Comparison of ENCODE assay signal across 26 cellular contexts in the genomic region with DNA sequence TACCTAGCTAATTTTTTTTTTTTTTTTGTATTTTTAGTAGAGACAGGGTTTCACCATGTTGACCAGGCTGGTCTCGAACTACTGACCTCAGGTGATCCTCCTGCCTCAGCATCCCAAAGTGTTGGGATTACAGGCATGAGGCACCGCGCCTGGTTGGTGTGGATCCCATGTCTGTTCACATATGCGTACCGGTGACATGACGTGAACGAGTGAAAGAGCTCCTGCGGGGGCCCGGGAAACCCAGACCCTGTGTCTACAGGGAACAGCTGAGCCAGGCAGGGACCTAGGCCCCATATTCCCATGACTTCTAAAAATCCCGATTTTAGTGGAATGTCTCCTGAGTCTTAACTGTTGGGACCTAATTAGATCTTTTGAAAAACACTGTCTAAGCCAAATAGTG. TPM values are rescaled to one million over a fixed set of nuclear protein-coding genes. Genes with fewer than 3 reads are reported as not detected.
"Had no signal": no experiment of that assay in that cellular context is flagged by ENCODE, and none has a peak within 500 bp of the region (broad histone marks: within the 10 kb centered on the region; RNA-seq: fewer than 3 reads in every experiment).

No MANE protein-coding gene starts in this region.

- H3K4me3 ChIP-seq: pancreas, psoas muscle, right lobe of liver, skin epidermis, smooth muscle cell, stomach, thoracic aorta, thyroid gland, tibial nerve, upper lobe of left lung, vagina had no signal

- H3K4me3 Mint-ChIP-seq: naive thymus-derived CD4-positive, alpha-beta T cell; natural killer cell; nephron; stimulated activated effector memory CD8-positive, alpha-beta T cell treated with anti-CD3 and anti-CD28 coated beads, Interleukin-12 subunit alpha, Interleukin-12 subunit beta, amount 100 ng/mL, for 72 hours; stimulated activated naive B cell treated with anti-CD40 and anti-IgM and Interleukin-4, amounts not matched to agents 10 μg/mL and 1 μg/mL and 100 μg/mL, for 72 hours; stimulated activated naive CD8-positive, alpha-beta T cell treated with anti-CD3 and anti-CD28 coated beads, Interleukin-15, Interleukin-2, amounts not matched to agents 100 ng/mL and 50 ng/mL, for 24 hours had no signal

- H3K27me3 ChIP-seq: pancreas, right lobe of liver, thyroid gland, tibial nerve, upper lobe of left lung, vagina had no signal

- H3K36me3 Mint-ChIP-seq: naive thymus-derived CD4-positive, alpha-beta T cell; natural killer cell; stimulated activated effector memory CD8-positive, alpha-beta T cell treated with anti-CD3 and anti-CD28 coated beads, Interleukin-12 subunit alpha, Interleukin-12 subunit beta, amount 100 ng/mL, for 72 hours; stimulated activated naive B cell treated with anti-CD40 and anti-IgM and Interleukin-4, amounts not matched to agents 10 μg/mL and 1 μg/mL and 100 μg/mL, for 72 hours had no signal

- H3K4me1 Mint-ChIP-seq: naive thymus-derived CD4-positive, alpha-beta T cell; natural killer cell; stimulated activated effector memory CD8-positive, alpha-beta T cell treated with anti-CD3 and anti-CD28 coated beads, Interleukin-12 subunit alpha, Interleukin-12 subunit beta, amount 100 ng/mL, for 72 hours; stimulated activated naive B cell treated with anti-CD40 and anti-IgM and Interleukin-4, amounts not matched to agents 10 μg/mL and 1 μg/mL and 100 μg/mL, for 72 hours had no signal

- H3K27ac ChIP-seq: neutrophil, pancreas, psoas muscle, right lobe of liver, skin epidermis, stomach, thoracic aorta, thyroid gland, tibial nerve, upper lobe of left lung, vagina had no signal

- H3K4me2 ChIP-seq: smooth muscle cell had no signal

- H3K9me3 Mint-ChIP-seq: naive thymus-derived CD4-positive, alpha-beta T cell; natural killer cell; nephron; stimulated activated effector memory CD8-positive, alpha-beta T cell treated with anti-CD3 and anti-CD28 coated beads, Interleukin-12 subunit alpha, Interleukin-12 subunit beta, amount 100 ng/mL, for 72 hours; stimulated activated naive B cell treated with anti-CD40 and anti-IgM and Interleukin-4, amounts not matched to agents 10 μg/mL and 1 μg/mL and 100 μg/mL, for 72 hours; stimulated activated naive CD8-positive, alpha-beta T cell treated with anti-CD3 and anti-CD28 coated beads, Interleukin-15, Interleukin-2, amounts not matched to agents 100 ng/mL and 50 ng/mL, for 24 hours had no signal

- H3K9me3 ChIP-seq: neutrophil, pancreas, psoas muscle, right lobe of liver, stomach, thoracic aorta, thyroid gland, tibial nerve, upper lobe of left lung, vagina had no signal

- H3K36me3 ChIP-seq: neutrophil, pancreas, right lobe of liver, stomach, thoracic aorta, thyroid gland, tibial nerve, upper lobe of left lung, vagina had no signal

- H3K27ac Mint-ChIP-seq: naive thymus-derived CD4-positive, alpha-beta T cell; natural killer cell; nephron; progenitor cell of endocrine pancreas; stimulated activated effector memory CD8-positive, alpha-beta T cell treated with anti-CD3 and anti-CD28 coated beads, Interleukin-12 subunit alpha, Interleukin-12 subunit beta, amount 100 ng/mL, for 72 hours; stimulated activated naive CD8-positive, alpha-beta T cell treated with anti-CD3 and anti-CD28 coated beads, Interleukin-15, Interleukin-2, amounts not matched to agents 100 ng/mL and 50 ng/mL, for 24 hours had no signal

- DNase-seq: naive thymus-derived CD4-positive, alpha-beta T cell; natural killer cell; nucleus accumbens; psoas muscle; stimulated activated CD4-positive, alpha-beta T cell treated with anti-CD3 and anti-CD28 coated beads, Interleukin-15, amount 100 ng/mL, for 24 hours; stimulated activated CD4-positive, alpha-beta T cell treated with anti-CD3 and anti-CD28 coated beads, Interleukin-2, amount 100 ng/mL, for 24 hours; stimulated activated CD4-positive, alpha-beta T cell treated with anti-CD3 and anti-CD28 coated beads, Interleukin-2, amount 100 ng/mL, for 48 hours; stimulated activated CD4-positive, alpha-beta T cell treated with anti-CD3 and anti-CD28 coated beads, Interleukin-4, amount 100 ng/mL, for 24 hours; stimulated activated naive B cell treated with anti-CD40 and anti-IgM and Interleukin-4, amounts not matched to agents 10 μg/mL and 1 μg/mL and 100 μg/mL, for 72 hours; stimulated activated naive CD4-positive, alpha-beta T cell treated with Interleukin-2 at 50 U/mL for 16 hours; stomach; thyroid gland; trophoblast cell; upper lobe of left lung had no signal

- H3K4me1 ChIP-seq: pancreas, psoas muscle, right lobe of liver, stomach, thyroid gland, tibial nerve, upper lobe of left lung, vagina had no signal

RNA-seq across cellular contexts. Expression of a gene that starts 33.1 kb away (rescaled TPM):
- total RNA-seq: vagina had no signal
- polyA plus RNA-seq: naive thymus-derived CD4-positive, alpha-beta T cell had no signal
